Comparison of ENCODE assay signal across 11 cellular contexts in the genomic region with DNA sequence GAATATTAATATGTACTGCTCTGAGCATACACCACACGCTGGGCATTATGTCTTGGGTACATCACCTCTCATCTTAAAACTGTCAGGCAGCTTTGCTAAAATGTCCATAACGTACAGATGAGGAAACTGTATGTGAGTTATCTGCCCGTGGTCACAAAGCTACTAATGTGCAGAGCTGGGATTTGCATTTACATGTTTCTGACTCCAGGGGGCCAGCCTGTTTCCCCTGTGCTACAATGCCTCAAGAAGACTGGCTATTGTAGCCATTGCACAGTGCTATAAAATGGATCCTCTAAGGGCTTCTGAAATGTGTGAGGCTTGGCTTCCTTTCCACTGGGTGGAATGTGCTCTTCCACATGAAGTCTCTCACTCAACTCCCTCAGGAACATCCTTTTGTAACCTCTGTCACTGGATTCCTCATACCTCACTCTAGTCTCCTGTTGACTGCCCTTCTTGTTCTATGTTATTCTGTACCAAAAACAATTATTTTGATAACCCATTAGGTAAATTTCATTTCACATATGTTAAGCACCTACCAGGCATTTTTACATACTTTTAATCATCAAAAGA.
DNase-seq lines count a peak whose midpoint lies in the region; ATAC-seq, FAIRE-seq and TF ChIP-seq lines count a peak whose summit lies in the region.
"Had no signal": no experiment of that assay in that cellular context is flagged by ENCODE, and none has a peak within 500 bp of the region (broad histone marks: within the 10 kb centered on the region; RNA-seq: fewer than 3 reads in every experiment).

No MANE protein-coding gene starts in this region.

- no peaks in the 10 kb centered on the region for H3K79me2 ChIP-seq in PC-3 (ENCODE audit: low read length)

- H3K4me2 ChIP-seq in PC-3 (ENCODE audit: low read length) = no peak overlapping the region

- H2AFZ ChIP-seq in PC-3 (ENCODE audit: low read length) = no peak overlapping the region

- intact Hi-C loops in PC-3 (cut with micrococcal nuclease) = no loop called here

- peak; percentile 21 for TF ChIP-seq CTCF in D721Med (IDR thresholded peaks at IDR 0.05; ENCODE audit: insufficient read depth, missing control alignments)
- peak; percentile 57; the same call in 1 of the 2 replicates for TF ChIP-seq CTCF in PC-3 (conservative IDR thresholded peaks at IDR 0.05; ENCODE audit: low read depth, low read length)
- TF ChIP-seq CTCF in foreskin keratinocyte (conservative IDR thresholded peaks at IDR 0.05) = peak; percentile 55

- no peaks in the 10 kb centered on the region for H3F3A ChIP-seq in PC-3 (ENCODE audit: low read length, unreplicated experiment)

- H3K9me3 ChIP-seq in HAP-1 = no peaks in the 10 kb centered on the region
- no peaks in the 10 kb centered on the region for H3K9me3 ChIP-seq in PC-3 (ENCODE audit: low read length)
- H3K9me3 ChIP-seq: neutrophil had no signal

- H4K20me1 ChIP-seq in PC-3 (ENCODE audit: low read length) = no peaks in the 10 kb centered on the region

- H3K27me3 ChIP-seq in HAP-1 (ENCODE audit: low read depth) (no peaks in the 10 kb centered on the region), PC-3 (ENCODE audit: low read length) (no peaks in the 10 kb centered on the region), foreskin keratinocyte (no peaks in the 10 kb centered on the region)

- no peak overlapping the region for H3K27ac ChIP-seq in PC-3 (ENCODE audit: low read length)
- no peak overlapping the region for H3K27ac ChIP-seq in foreskin keratinocyte
- H3K27ac ChIP-seq: neutrophil had no signal

- CTCF ChIA-PET in PC-3 (lab: Charles Lee) = interaction anchor here (0.6 kb wide), 2 partner anchors 97 to 461 kb away, joined by 3 read pairs; no protein-coding TSS in a partner anchor

- H3K4me1 ChIP-seq in HAP-1 = no peaks in the 10 kb centered on the region
- 0 out of 2 replicates have a peak, but pooled peaks cover 4% of the 10 kb centered on the region for H3K4me1 ChIP-seq in PC-3 (ENCODE audit: insufficient read depth, low read length)
- H3K4me1 ChIP-seq in foreskin keratinocyte = no peaks in the 10 kb centered on the region

- in situ Hi-C loops in HAP-1 (cut with MboI; ENCODE audit: low sequenced_read_pairs) = no loop called here

- DNase-seq in D721Med (ENCODE audit: insufficient read length, low spot score) (no peak), HAP-1 (ENCODE audit: low spot score in 2 of 2) (peak; percentile 23 to 25), PC-3 (peak; percentile 41), foreskin keratinocyte (no peak), cerebellar cortex (ENCODE audit: low spot score) (no peak), NCI-H2107 treated with DMSO at 0.1 percent for 48 hours (lab: John Stamatoyannopoulos, UW; ENCODE audit: unreplicated experiment) (no peak)
- no peak for DNase-seq in activated naive CD4-positive, alpha-beta T cell treated with anti-CD3 and anti-CD28 coated beads, Interleukin-2, amount 50 U/mL, for 16 hours
- DNase-seq in stimulated activated naive CD4-positive, alpha-beta T cell (lab: John Stamatoyannopoulos, UW) = no peak
- DNase-seq: activated CD4-positive, alpha-beta memory T cell treated with anti-CD3 and anti-CD28 coated beads for 36 hours had no signal

- H3K4me3 ChIP-seq in HAP-1 (no peak overlapping the region), PC-3 (ENCODE audit: low read length) (no peak overlapping the region)

- POLR2A ChIA-PET in PC-3 (lab: Charles Lee; ENCODE audit: unreplicated experiment) = no interaction called here

- no peaks in the 10 kb centered on the region for H3K36me3 ChIP-seq in HAP-1 (replicated peaks)
- no peaks in the 10 kb centered on the region for H3K36me3 ChIP-seq in PC-3 (ENCODE audit: low read depth, low read length)
- H3K36me3 ChIP-seq: neutrophil had no signal

- ATAC-seq in PC-3 (peak; percentile 48; the same call in 1 of the 2 replicates), foreskin keratinocyte (peak; percentile 59)

- BruUV-seq in PC-3 (replicated peaks; lab: Mats Ljungman, UMichigan) = no TSS peak

- FAIRE-seq in D721Med (lab: Jason Lieb, UNC) = no peak
- FAIRE-seq: endothelial cell of umbilical vein had no signal

- H3K9me2 ChIP-seq in PC-3 (replicated peaks; ENCODE audit: low read length) = no peaks in the 10 kb centered on the region

- H3K9ac ChIP-seq in PC-3 (ENCODE audit: low read length) = no peak overlapping the region

Comparison
In these comparisons a context has a peak if more than half of its experiments do, and no peak if none do; other contexts are left out.
1. DNase-seq: peak in HAP-1 (2 of 2) and PC-3 (single experiment); none in D721Med (single experiment), foreskin keratinocyte (0 of 2), activated naive CD4-positive, alpha-beta T cell treated with anti-CD3 and anti-CD28 coated beads, Interleukin-2, amount 50 U/mL, for 16 hours (single experiment), cerebellar cortex (single experiment), NCI-H2107 treated with DMSO at 0.1 percent for 48 hours (single experiment) and stimulated activated naive CD4-positive, alpha-beta T cell (0 of 6).
2. Peak in every context shown above with its lines, with median percentiles within 50 percentile points of each other: CTCF ChIP-seq.